22 cellular contexts compared by ENCODE assay signal in genomic region chr11:2209900-2210321, GRCh38. TPM values are rescaled to one million over a fixed set of nuclear protein-coding genes. Genes with fewer than 3 reads are reported as not detected.
A peak's percentile ranks its signal among the peaks of the same experiment; 100 is the strongest.
DNase-seq lines count a peak whose midpoint lies in the region; ATAC-seq and TF ChIP-seq lines count a peak whose summit lies in the region.
"Had no signal": no experiment of that assay in that cellular context is flagged by ENCODE, and none has a peak within 500 bp of the region (broad histone marks: within the 10 kb centered on the region; RNA-seq: fewer than 3 reads in every experiment).

No MANE protein-coding gene starts in this region.

- CTCF ChIA-PET in RWPE1 (lab: Yijun Ruan, JAX): no interaction called here

- H3K4me3 Mint-ChIP-seq in activated naive CD8-positive, alpha-beta T cell treated with anti-CD3 and anti-CD28 coated beads, Interleukin-2, amount 50 U/mL, for 24 hours: no peak overlapping the region
- H3K4me3 Mint-ChIP-seq in activated naive CD8-positive, alpha-beta T cell treated with anti-CD3 and anti-CD28 coated beads for 36 hours: no peak overlapping the region
- no peak overlapping the region for H3K4me3 Mint-ChIP-seq in stimulated activated effector memory CD8-positive, alpha-beta T cell treated with anti-CD3 and anti-CD28 coated beads, Interleukin-12 subunit alpha, Interleukin-12 subunit beta, amount 100 ng/mL, for 72 hours
- H3K4me3 Mint-ChIP-seq: activated CD8-positive, alpha-beta T cell treated with anti-CD3 and anti-CD28 coated beads for 36 hours; activated T-cell treated with anti-CD3 and anti-CD28 coated beads, Interleukin-2, amount 50 U/mL, for 72 hours; CD14-positive monocyte; GM23338; naive thymus-derived CD4-positive, alpha-beta T cell; WTC11 had no signal

- H3K27ac Mint-ChIP-seq in activated naive CD8-positive, alpha-beta T cell treated with anti-CD3 and anti-CD28 coated beads, Interleukin-2, amount 50 U/mL, for 24 hours: no peak overlapping the region
- no peak overlapping the region for H3K27ac Mint-ChIP-seq in activated naive CD8-positive, alpha-beta T cell treated with anti-CD3 and anti-CD28 coated beads for 36 hours
- H3K27ac Mint-ChIP-seq in stimulated activated effector memory CD8-positive, alpha-beta T cell treated with anti-CD3 and anti-CD28 coated beads, Interleukin-12 subunit alpha, Interleukin-12 subunit beta, amount 100 ng/mL, for 72 hours: peak overlapping the region; percentile 20
- H3K27ac Mint-ChIP-seq: activated CD8-positive, alpha-beta T cell treated with anti-CD3 and anti-CD28 coated beads for 36 hours; activated T-cell treated with anti-CD3 and anti-CD28 coated beads, Interleukin-2, amount 50 U/mL, for 72 hours; CD14-positive monocyte; GM23338; naive thymus-derived CD4-positive, alpha-beta T cell; WTC11 had no signal

- no peak for TF ChIP-seq CTCF in RWPE1 (conservative IDR thresholded peaks at IDR 0.05; ENCODE audit: low read depth)

- POLR2A ChIA-PET in RWPE1 (lab: Yijun Ruan, JAX; ENCODE audit: low non-redundant PET): interaction anchor here (0.6 kb wide), 1 partner anchor 67 kb away, joined by 3 read pairs; no protein-coding TSS in a partner anchor

- peak; percentile 0 for DNase-seq in activated naive CD8-positive, alpha-beta T cell treated with anti-CD3 and anti-CD28 coated beads, Interleukin-2, amount 50 U/mL, for 24 hours
- no peak for DNase-seq in activated naive CD8-positive, alpha-beta T cell treated with anti-CD3 and anti-CD28 coated beads for 36 hours
- DNase-seq in RWPE1 (ENCODE audit: low spot score): no peak
- peak; percentile 43 for DNase-seq in islet precursor cell
- DNase-seq in stimulated activated effector memory CD8-positive, alpha-beta T cell treated with anti-CD3 and anti-CD28 coated beads, Interleukin-12 subunit alpha, Interleukin-12 subunit beta, amount 100 ng/mL, for 72 hours (ENCODE audit: low spot score in 2 of 2): no peak
- no peak for DNase-seq in amniotic stem cell (lab: John Stamatoyannopoulos, UW)
- no peak for DNase-seq in NCI-H510A treated with DMSO at 0.1 percent for 48 hours (lab: John Stamatoyannopoulos, UW)
- DNase-seq in NCI-H446 treated with DMSO at 0.1 percent for 48 hours (lab: John Stamatoyannopoulos, UW): no peak
- DNase-seq: activated T-cell treated with anti-CD3 and anti-CD28 coated beads, Interleukin-2, amount 50 U/mL, for 72 hours; NCI-H2081; NCI-H446 had no signal

- peak overlapping the region; percentile 72; the same call in 1 of the 2 replicates for H3K27ac ChIP-seq in RWPE1
- H3K27ac ChIP-seq: coronary artery, HL-60, parathyroid adenoma, thoracic aorta had no signal

- no peak for ATAC-seq in activated naive CD8-positive, alpha-beta T cell treated with anti-CD3 and anti-CD28 coated beads, Interleukin-2, amount 50 U/mL, for 24 hours
- ATAC-seq in stimulated activated effector memory CD8-positive, alpha-beta T cell treated with anti-CD3 and anti-CD28 coated beads, Interleukin-12 subunit alpha, Interleukin-12 subunit beta, amount 100 ng/mL, for 72 hours: no peak
- ATAC-seq: activated CD8-positive, alpha-beta T cell treated with anti-CD3 and anti-CD28 coated beads for 36 hours; activated T-cell treated with anti-CD3 and anti-CD28 coated beads, Interleukin-2, amount 50 U/mL, for 72 hours; GM23338; naive thymus-derived CD4-positive, alpha-beta T cell; WTC11 had no signal

- H3K27me3 Mint-ChIP-seq in activated naive CD8-positive, alpha-beta T cell treated with anti-CD3 and anti-CD28 coated beads, Interleukin-2, amount 50 U/mL, for 24 hours: no peaks in the 10 kb centered on the region
- no peaks in the 10 kb centered on the region for H3K27me3 Mint-ChIP-seq in activated naive CD8-positive, alpha-beta T cell treated with anti-CD3 and anti-CD28 coated beads for 36 hours
- H3K27me3 Mint-ChIP-seq: activated CD8-positive, alpha-beta T cell treated with anti-CD3 and anti-CD28 coated beads for 36 hours had no signal

- H3K4me1 Mint-ChIP-seq in activated naive CD8-positive, alpha-beta T cell treated with anti-CD3 and anti-CD28 coated beads, Interleukin-2, amount 50 U/mL, for 24 hours: peaks cover 13% of the 10 kb centered on the region
- H3K4me1 Mint-ChIP-seq in activated naive CD8-positive, alpha-beta T cell treated with anti-CD3 and anti-CD28 coated beads for 36 hours: peaks cover 5% of the 10 kb centered on the region
- peaks cover 24% of the 10 kb centered on the region for H3K4me1 Mint-ChIP-seq in stimulated activated effector memory CD8-positive, alpha-beta T cell treated with anti-CD3 and anti-CD28 coated beads, Interleukin-12 subunit alpha, Interleukin-12 subunit beta, amount 100 ng/mL, for 72 hours

- no peaks in the 10 kb centered on the region for H3K9me3 Mint-ChIP-seq in activated naive CD8-positive, alpha-beta T cell treated with anti-CD3 and anti-CD28 coated beads, Interleukin-2, amount 50 U/mL, for 24 hours
- no peaks in the 10 kb centered on the region for H3K9me3 Mint-ChIP-seq in activated naive CD8-positive, alpha-beta T cell treated with anti-CD3 and anti-CD28 coated beads for 36 hours
- no peaks in the 10 kb centered on the region for H3K9me3 Mint-ChIP-seq in stimulated activated effector memory CD8-positive, alpha-beta T cell treated with anti-CD3 and anti-CD28 coated beads, Interleukin-12 subunit alpha, Interleukin-12 subunit beta, amount 100 ng/mL, for 72 hours
- H3K9me3 Mint-ChIP-seq: activated CD8-positive, alpha-beta T cell treated with anti-CD3 and anti-CD28 coated beads for 36 hours; activated T-cell treated with anti-CD3 and anti-CD28 coated beads, Interleukin-2, amount 50 U/mL, for 72 hours; WTC11 had no signal

- H3K36me3 Mint-ChIP-seq in activated naive CD8-positive, alpha-beta T cell treated with anti-CD3 and anti-CD28 coated beads, Interleukin-2, amount 50 U/mL, for 24 hours (ENCODE audit: low read depth): no peaks in the 10 kb centered on the region
- no peaks in the 10 kb centered on the region for H3K36me3 Mint-ChIP-seq in activated naive CD8-positive, alpha-beta T cell treated with anti-CD3 and anti-CD28 coated beads for 36 hours
- H3K36me3 Mint-ChIP-seq in stimulated activated effector memory CD8-positive, alpha-beta T cell treated with anti-CD3 and anti-CD28 coated beads, Interleukin-12 subunit alpha, Interleukin-12 subunit beta, amount 100 ng/mL, for 72 hours: no peaks in the 10 kb centered on the region
- H3K36me3 Mint-ChIP-seq: CD14-positive monocyte; naive thymus-derived CD4-positive, alpha-beta T cell; WTC11 had no signal

RNA-seq across cellular contexts. Expression of gene TH, which starts 38.3 kb away (rescaled TPM):
- not detected for total RNA-seq in activated naive CD8-positive, alpha-beta T cell treated with anti-CD3 and anti-CD28 coated beads for 36 hours
- total RNA-seq: activated CD8-positive, alpha-beta T cell treated with anti-CD3 and anti-CD28 coated beads for 36 hours; activated T-cell treated with anti-CD3 and anti-CD28 coated beads, Interleukin-2, amount 50 U/mL, for 72 hours; GM23338; naive thymus-derived CD4-positive, alpha-beta T cell; T-helper 2 cell treated with Interferon-gamma antibody and Interleukin-4, amounts not matched to agents 100 ng/mL and 5 ng/mL, for 36 hours; thoracic aorta; WTC11 had no signal

RNA-seq across cellular contexts. Expression of gene INS, which starts 48.9 kb away (rescaled TPM):
- total RNA-seq in activated naive CD8-positive, alpha-beta T cell treated with anti-CD3 and anti-CD28 coated beads for 36 hours: not detected
- total RNA-seq: activated CD8-positive, alpha-beta T cell treated with anti-CD3 and anti-CD28 coated beads for 36 hours; activated T-cell treated with anti-CD3 and anti-CD28 coated beads, Interleukin-2, amount 50 U/mL, for 72 hours; GM23338; naive thymus-derived CD4-positive, alpha-beta T cell; Peyer's patch; T-helper 2 cell treated with Interferon-gamma antibody and Interleukin-4, amounts not matched to agents 100 ng/mL and 5 ng/mL, for 36 hours; thoracic aorta; WTC11 had no signal

Comparison
In these comparisons a context has a peak if more than half of its experiments do, and no peak if none do; other contexts are left out.
1. DNase-seq: peak in activated naive CD8-positive, alpha-beta T cell treated with anti-CD3 and anti-CD28 coated beads, Interleukin-2, amount 50 U/mL, for 24 hours (single experiment) and islet precursor cell (single experiment); none in activated naive CD8-positive, alpha-beta T cell treated with anti-CD3 and anti-CD28 coated beads for 36 hours (single experiment), RWPE1 (single experiment), stimulated activated effector memory CD8-positive, alpha-beta T cell treated with anti-CD3 and anti-CD28 coated beads, Interleukin-12 subunit alpha, Interleukin-12 subunit beta, amount 100 ng/mL, for 72 hours (0 of 2), amniotic stem cell (single experiment), NCI-H510A treated with DMSO at 0.1 percent for 48 hours (single experiment) and NCI-H446 treated with DMSO at 0.1 percent for 48 hours (single experiment).